In genomic region chr11:76510060-76511047, GRCh38 we compare ENCODE assay signal across 16 cellular contexts.
A peak's percentile ranks its signal among the peaks of the same experiment; 100 is the strongest.
DNase-seq lines count a peak whose midpoint lies in the region; ATAC-seq and TF ChIP-seq lines count a peak whose summit lies in the region.
"Had no signal": no experiment of that assay in that cellular context is flagged by ENCODE, and none has a peak within 500 bp of the region (broad histone marks: within the 10 kb centered on the region; RNA-seq: fewer than 3 reads in every experiment).

No MANE protein-coding gene starts in this region.

- no peak for ATAC-seq in HG02763 (IDR thresholded peaks at IDR 0.05; ENCODE audit: unreplicated experiment)
- ATAC-seq in HG03097 (IDR thresholded peaks at IDR 0.05; ENCODE audit: low FRiP score, unreplicated experiment) = no peak
- ATAC-seq: right cardiac atrium; stimulated activated naive B cell treated with anti-CD40 and anti-IgM and Interleukin-4, amounts not matched to agents 10 μg/mL and 1 μg/mL and 100 μg/mL, for 72 hours had no signal

- H3K27me3 Mint-ChIP-seq in osteocyte (ENCODE audit: unreplicated experiment) = no peaks in the 10 kb centered on the region
- H3K27me3 Mint-ChIP-seq: activated B cell treated with CpG ODN at 0.5 μM for 24 hours; activated naive CD8-positive, alpha-beta T cell; stimulated activated naive B cell treated with anti-CD40 and anti-IgM and Interleukin-4, amounts not matched to agents 10 μg/mL and 1 μg/mL and 100 μg/mL, for 72 hours had no signal

- H3K36me3 ChIP-seq in SK-N-MC (ENCODE audit: insufficient read depth, low read length) = peaks cover 8% of the 10 kb centered on the region; the same call in 1 of the 2 replicates

- no peaks in the 10 kb centered on the region for H3K9me3 Mint-ChIP-seq in osteocyte (ENCODE audit: unreplicated experiment)
- H3K9me3 Mint-ChIP-seq: activated B cell treated with CpG ODN at 0.5 μM for 24 hours; CD14-positive monocyte; stimulated activated naive B cell treated with anti-CD40 and anti-IgM and Interleukin-4, amounts not matched to agents 10 μg/mL and 1 μg/mL and 100 μg/mL, for 72 hours had no signal

- peak overlapping the region; percentile 72; the same call in 1 of the 2 replicates for H3K27ac ChIP-seq in SK-N-MC

- no peak overlapping the region for H3K9ac ChIP-seq in SK-N-MC (ENCODE audit: insufficient read length)

- H3K9me3 ChIP-seq in SK-N-MC (ENCODE audit: low read depth, low read length) = no peaks in the 10 kb centered on the region

- H3K4me3 Mint-ChIP-seq in osteocyte (ENCODE audit: unreplicated experiment) = no peak overlapping the region
- H3K4me3 Mint-ChIP-seq: activated B cell treated with CpG ODN at 0.5 μM for 24 hours; activated naive CD8-positive, alpha-beta T cell; CD14-positive monocyte; stimulated activated naive B cell treated with anti-CD40 and anti-IgM and Interleukin-4, amounts not matched to agents 10 μg/mL and 1 μg/mL and 100 μg/mL, for 72 hours had no signal

- peak overlapping the region; percentile 56 for H3K4me3 ChIP-seq in SK-N-MC

- H3K4me1 Mint-ChIP-seq in osteocyte (ENCODE audit: unreplicated experiment) = peaks cover 28% of the 10 kb centered on the region
- H3K4me1 Mint-ChIP-seq: activated B cell treated with CpG ODN at 0.5 μM for 24 hours; CD14-positive monocyte; stimulated activated naive B cell treated with anti-CD40 and anti-IgM and Interleukin-4, amounts not matched to agents 10 μg/mL and 1 μg/mL and 100 μg/mL, for 72 hours had no signal

- H3K36me3 Mint-ChIP-seq in osteocyte (ENCODE audit: unreplicated experiment) = peaks cover 13% of the 10 kb centered on the region

- peak; percentile 20 for DNase-seq in ELF-1 (ENCODE audit: low read depth, low spot score)
- peak; percentile 82 for DNase-seq in SK-N-MC (ENCODE audit: low read depth, low spot score)
- DNase-seq in fibroblast of peridontal ligament (ENCODE audit: extremely low read depth) = peak; percentile 54
- DNase-seq in osteocyte (ENCODE audit: extremely low spot score, unreplicated experiment) = no peak
- no peak for DNase-seq in pons (ENCODE audit: low spot score)
- no peak for DNase-seq in mesenteric fat pad (ENCODE audit: low spot score)
- DNase-seq: activated B cell treated with CpG ODN at 0.5 μM for 24 hours; foreskin fibroblast; HCEC 1CT; right cardiac atrium; stimulated activated CD4-positive, alpha-beta T cell treated with anti-CD3 and anti-CD28 coated beads, Interleukin-4, amount 100 ng/mL, for 4 hours; stimulated activated naive B cell treated with anti-CD40 and anti-IgM and Interleukin-4, amounts not matched to agents 10 μg/mL and 1 μg/mL and 100 μg/mL, for 72 hours had no signal

- H3K27ac Mint-ChIP-seq in osteocyte (ENCODE audit: unreplicated experiment) = peak overlapping the region; percentile 54
- H3K27ac Mint-ChIP-seq: activated B cell treated with CpG ODN at 0.5 μM for 24 hours; activated naive CD8-positive, alpha-beta T cell; CD14-positive monocyte; stimulated activated naive B cell treated with anti-CD40 and anti-IgM and Interleukin-4, amounts not matched to agents 10 μg/mL and 1 μg/mL and 100 μg/mL, for 72 hours had no signal

- TF ChIP-seq CTCF in osteocyte (IDR thresholded peaks at IDR 0.05) = no peak

Comparison
In these comparisons a context has a peak if more than half of its experiments do, and no peak if none do; other contexts are left out.
1. DNase-seq: peak in ELF-1 (single experiment), SK-N-MC (single experiment) and fibroblast of peridontal ligament (single experiment); none in osteocyte (single experiment), pons (single experiment) and mesenteric fat pad (single experiment).